ENCODE assay signal across 8 cellular contexts in genomic region chr2:202237787-202238233, GRCh38. TPM values are rescaled to one million over a fixed set of nuclear protein-coding genes. Genes with fewer than 3 reads are reported as not detected.
A peak's percentile ranks its signal among the peaks of the same experiment; 100 is the strongest.
DNase-seq lines count a peak whose midpoint lies in the region; ATAC-seq lines count a peak whose summit lies in the region.

No MANE protein-coding gene starts in this region.

- H3K27me3 Mint-ChIP-seq in T-helper 17 cell: no peaks in the 10 kb centered on the region
- H3K27me3 Mint-ChIP-seq in memory B cell: no peaks in the 10 kb centered on the region

- H3K36me3 ChIP-seq in endocrine pancreas (ENCODE audit: control insufficient read depth, insufficient read depth, low read length): no peaks in the 10 kb centered on the region

- no peaks in the 10 kb centered on the region for H3K9me3 Mint-ChIP-seq in memory B cell

- peak overlapping the region; percentile 97 for H3K4me3 ChIP-seq in endocrine pancreas (ENCODE audit: control insufficient read depth, insufficient read depth, low read length)

- H3K4me3 Mint-ChIP-seq in T-helper 17 cell: peak overlapping the region; percentile 98
- peak overlapping the region; percentile 93 for H3K4me3 Mint-ChIP-seq in memory B cell

- peak overlapping the region; percentile 93 for H3K27ac Mint-ChIP-seq in T-helper 17 cell
- H3K27ac Mint-ChIP-seq in memory B cell: peak overlapping the region; percentile 90

- H3K36me3 Mint-ChIP-seq in T-helper 17 cell (ENCODE audit: low read depth) (peaks cover 2% of the 10 kb centered on the region), memory B cell (no peaks in the 10 kb centered on the region)

- no peaks in the 10 kb centered on the region for H3K27me3 ChIP-seq in endocrine pancreas (ENCODE audit: control insufficient read depth, insufficient read depth, low read length)

- H3K4me1 Mint-ChIP-seq in T-helper 17 cell (peaks cover 28% of the 10 kb centered on the region), memory B cell (peaks cover 25% of the 10 kb centered on the region)

- DNase-seq in DMS 273 (lab: John Stamatoyannopoulos, UW; ENCODE audit: unreplicated experiment) (peak; percentile 68), DMS 273 treated with DMSO at 0.1 percent for 48 hours (lab: John Stamatoyannopoulos, UW) (no peak), T-helper 17 cell (peak in 1 of 3 donors; percentile 10), memory B cell (ENCODE audit: low spot score in 2 of 2) (no peak), superior temporal gyrus (ENCODE audit: extremely low spot score) (peak; percentile 29)

- ATAC-seq in GM21381 (IDR thresholded peaks at IDR 0.05; ENCODE audit: unreplicated experiment) (peak; percentile 26), HG03565 (IDR thresholded peaks at IDR 0.05; ENCODE audit: unreplicated experiment) (peak; percentile 29), T-helper 17 cell (peak; percentile 56), memory B cell (ENCODE audit: low read depth) (peak; percentile 49)

- H3K9me3 ChIP-seq in T-helper 17 cell (ENCODE audit: control insufficient read depth, low read length, poor library complexity, severe bottlenecking): no peaks in the 10 kb centered on the region
- H3K9me3 ChIP-seq in endocrine pancreas (ENCODE audit: control insufficient read depth, low read length): no peaks in the 10 kb centered on the region

- H3K9ac ChIP-seq in endocrine pancreas (ENCODE audit: control insufficient read depth, insufficient read depth, low read length): peak overlapping the region; percentile 86

- H3K4me1 ChIP-seq in endocrine pancreas (ENCODE audit: control insufficient read depth, insufficient read depth, low read length): peaks cover 9% of the 10 kb centered on the region

RNA-seq across cellular contexts. Expression of gene SUMO1, which starts 0.6 kb away (rescaled TPM):
- total RNA-seq in T-helper 17 cell: 10 to 100 TPM; 61.1 to 72.1 TPM

RNA-seq across cellular contexts. Expression of gene NOP58, which starts 27.8 kb away (rescaled TPM):
- total RNA-seq in T-helper 17 cell: 100 to 1,000 TPM; 253 to 273 TPM

Comparison
In these comparisons a context has a peak if more than half of its experiments do, and no peak if none do; other contexts are left out.
1. DNase-seq: peak in DMS 273 (single experiment) and superior temporal gyrus (single experiment); none in DMS 273 treated with DMSO at 0.1 percent for 48 hours (single experiment) and memory B cell (0 of 2).
2. Peak in every context shown above with its lines, with median percentiles within 50 percentile points of each other: ATAC-seq.